29 cellular contexts compared by ENCODE assay signal in the genomic region with DNA sequence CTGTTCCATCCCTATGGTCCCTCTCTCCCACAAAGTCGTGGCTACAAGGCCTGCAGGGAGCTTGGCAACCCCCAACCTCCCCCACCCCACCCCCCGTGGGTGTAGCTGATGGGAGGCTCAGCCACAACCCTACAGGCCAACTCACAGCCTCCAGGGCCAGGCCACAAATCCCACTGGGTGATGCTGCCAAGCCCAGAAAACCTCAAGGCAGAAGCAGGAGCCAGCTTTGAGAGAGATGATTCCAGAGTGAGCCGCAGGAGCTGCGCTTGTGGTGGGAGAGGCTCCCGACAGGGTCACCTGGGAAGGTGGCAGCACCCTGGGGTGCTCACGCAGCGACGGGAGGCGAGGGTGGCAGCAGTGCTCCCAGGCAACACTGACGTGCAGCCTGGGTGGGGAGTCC.
A peak's percentile ranks its signal among the peaks of the same experiment; 100 is the strongest.
DNase-seq lines count a peak whose midpoint lies in the region; ATAC-seq, FAIRE-seq and TF ChIP-seq lines count a peak whose summit lies in the region.
"Had no signal": no experiment of that assay in that cellular context is flagged by ENCODE, and none has a peak within 500 bp of the region (broad histone marks: within the 10 kb centered on the region; RNA-seq: fewer than 3 reads in every experiment).

No MANE protein-coding gene starts in this region.

- POLR2A ChIA-PET in HEK293 (lab: Yijun Ruan, JAX), result interaction anchor here (1.5 kb wide), 1 partner anchor 12 kb away, joined by 3 read pairs; no protein-coding TSS in a partner anchor

- no peak for FAIRE-seq in urothelium cell line (lab: Jason Lieb, UNC)
- FAIRE-seq: kidney, TTC549 had no signal

- H3K27ac ChIP-seq in HEK293 (ENCODE audit: extremely low read depth, low read depth, low read length), result no peak overlapping the region
- H3K27ac ChIP-seq: lower lobe of right lung, right lobe of liver had no signal

- ATAC-seq in GM19395 (IDR thresholded peaks at IDR 0.05; ENCODE audit: unreplicated experiment) (no peak), HG02870 (IDR thresholded peaks at IDR 0.05; ENCODE audit: unreplicated experiment) (no peak)
- ATAC-seq: activated CD4-positive, CD25-positive, alpha-beta regulatory T cell treated with anti-CD3 and anti-CD28 coated beads, Interleukin-2, amount 50 U/mL, for 24 hours; lower lobe of right lung; right lobe of liver; stimulated activated effector memory CD8-positive, alpha-beta T cell treated with anti-CD3 and anti-CD28 coated beads, Interleukin-12 subunit alpha, Interleukin-12 subunit beta, amount 100 ng/mL, for 72 hours had no signal

- TF ChIP-seq CTCF in HEK293 (tag by site-specific recombination; IDR thresholded peaks at IDR 0.05) (no peak), fibroblast of mammary gland (conservative IDR thresholded peaks at IDR 0.05; ENCODE audit: control insufficient read depth, insufficient read depth, low read depth, low read length) (no peak)

- DNase-seq in amniotic epithelial cell (ENCODE audit: low read depth), result peak; percentile 77
- peak; percentile 70 for DNase-seq in fibroblast of mammary gland (ENCODE audit: low read depth)
- DNase-seq in stromal cell of bone marrow (ENCODE audit: low read depth), result peak; percentile 49
- DNase-seq in urothelium cell line (ENCODE audit: low spot score), result no peak
- no peak for DNase-seq in ecto neural progenitor cell (ENCODE audit: low spot score)
- DNase-seq: activated CD4-positive, alpha-beta memory T cell treated with anti-CD3 and anti-CD28 coated beads, Interleukin-2, amount 10 ng/mL, durations not matched to agents 7 days and 5 days; activated CD8-positive, alpha-beta memory T cell treated with anti-CD3 and anti-CD28 coated beads, Interleukin-2, amount 50 U/mL, for 48 hours; activated naive CD4-positive, alpha-beta T cell treated with anti-CD3 and anti-CD28 coated beads, Interleukin-2, amount 50 U/mL, for 16 hours; amygdala; CD4-positive, alpha-beta T cell; central memory CD4-positive, alpha-beta T cell; EL; kidney; lower lobe of right lung; NCI-H1417; NCI-H2081 treated with DMSO at 0.1 percent for 48 hours; NCI-H345; NCI-H82; right lobe of liver; SK-N-SH; stimulated activated CD4-positive, alpha-beta T cell treated with anti-CD3 and anti-CD28 coated beads, Interleukin-12 subunit alpha, Interleukin-12 subunit beta, amount 100 ng/mL, for 4 hours; stimulated activated CD4-positive, alpha-beta T cell treated with anti-CD3 and anti-CD28 coated beads, Interleukin-4, amount 100 ng/mL, for 1 hour; uterus had no signal

- peaks cover 0 to 35% of the 10 kb centered on the region in 2 experiments; a peak in 1 of 3 replicates for H3K36me3 ChIP-seq in HEK293 (ENCODE audit: control insufficient read depth in 2 of 2, insufficient read depth in 1 of 2, low read length in 2 of 2)
- H3K36me3 ChIP-seq: lower lobe of right lung, right lobe of liver, uterus had no signal

- no peak overlapping the region for H3K4me3 ChIP-seq in HEK293 (ENCODE audit: low read depth, low read length)
- no peak overlapping the region for H3K4me3 ChIP-seq in fibroblast of mammary gland (ENCODE audit: control insufficient read depth, low read depth, low read length)
- H3K4me3 ChIP-seq: lower lobe of right lung, right lobe of liver, uterus had no signal

- CTCF ChIA-PET in HEK293 (lab: Yijun Ruan, JAX), result no interaction called here

- no peaks in the 10 kb centered on the region for H3K4me1 ChIP-seq in HEK293 (ENCODE audit: control insufficient read depth, insufficient read depth, low read length)
- H3K4me1 ChIP-seq: lower lobe of right lung, right lobe of liver, uterus had no signal

- no peaks in the 10 kb centered on the region for H3K9me3 ChIP-seq in HEK293 (ENCODE audit: control insufficient read depth, insufficient read depth, low read depth, low read length)
- H3K9me3 ChIP-seq: lower lobe of right lung, right lobe of liver, SK-N-SH, uterus had no signal

TF ChIP-seq in HEK293, 187 proteins besides CTCF, POLR2A, EP300 and RAD21:
- TF ChIP-seq ZNF76 (tag by site-specific recombination; IDR thresholded peaks at IDR 0.05; ENCODE audit: borderline replicate concordance, low read depth) (no peak), ZIC2 (tag by site-specific recombination; IDR thresholded peaks at IDR 0.05) (0 out of 2 replicates have a peak, but pooled peaks have one; percentile 33), ZBTB21 (tag by site-specific recombination; IDR thresholded peaks at IDR 0.05) (no peak), ZNF37A (tag by site-specific recombination; IDR thresholded peaks at IDR 0.05) (no peak), ZNF423 (tag by site-specific recombination; IDR thresholded peaks at IDR 0.05) (0 out of 2 replicates have a peak, but pooled peaks have one; percentile 33), ZEB2 (tag by site-specific recombination; IDR thresholded peaks at IDR 0.05) (no peak), ZNF248 (tag by site-specific recombination; IDR thresholded peaks at IDR 0.05) (no peak), GLIS2 (tag by site-specific recombination; IDR thresholded peaks at IDR 0.05) (no peak), ZNF548 (tag by site-specific recombination; IDR thresholded peaks at IDR 0.05) (no peak), GLI4 (tag by site-specific recombination; IDR thresholded peaks at IDR 0.05) (no peak)
- TF ChIP-seq, protein P1, sequence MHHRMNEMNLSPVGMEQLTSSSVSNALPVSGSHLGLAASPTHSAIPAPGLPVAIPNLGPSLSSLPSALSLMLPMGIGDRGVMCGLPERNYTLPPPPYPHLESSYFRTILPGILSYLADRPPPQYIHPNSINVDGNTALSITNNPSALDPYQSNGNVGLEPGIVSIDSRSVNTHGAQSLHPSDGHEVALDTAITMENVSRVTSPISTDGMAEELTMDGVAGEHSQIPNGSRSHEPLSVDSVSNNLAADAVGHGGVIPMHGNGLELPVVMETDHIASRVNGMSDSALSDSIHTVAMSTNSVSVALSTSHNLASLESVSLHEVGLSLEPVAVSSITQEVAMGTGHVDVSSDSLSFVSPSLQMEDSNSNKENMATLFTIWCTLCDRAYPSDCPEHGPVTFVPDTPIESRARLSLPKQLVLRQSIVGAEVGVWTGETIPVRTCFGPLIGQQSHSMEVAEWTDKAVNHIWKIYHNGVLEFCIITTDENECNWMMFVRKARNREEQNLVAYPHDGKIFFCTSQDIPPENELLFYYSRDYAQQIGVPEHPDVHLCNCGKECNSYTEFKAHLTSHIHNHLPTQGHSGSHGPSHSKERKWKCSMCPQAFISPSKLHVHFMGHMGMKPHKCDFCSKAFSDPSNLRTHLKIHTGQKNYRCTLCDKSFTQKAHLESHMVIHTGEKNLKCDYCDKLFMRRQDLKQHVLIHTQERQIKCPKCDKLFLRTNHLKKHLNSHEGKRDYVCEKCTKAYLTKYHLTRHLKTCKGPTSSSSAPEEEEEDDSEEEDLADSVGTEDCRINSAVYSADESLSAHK (tag by site-specific recombination; IDR thresholded peaks at IDR 0.05), result no peak
- TF ChIP-seq, protein P2, sequence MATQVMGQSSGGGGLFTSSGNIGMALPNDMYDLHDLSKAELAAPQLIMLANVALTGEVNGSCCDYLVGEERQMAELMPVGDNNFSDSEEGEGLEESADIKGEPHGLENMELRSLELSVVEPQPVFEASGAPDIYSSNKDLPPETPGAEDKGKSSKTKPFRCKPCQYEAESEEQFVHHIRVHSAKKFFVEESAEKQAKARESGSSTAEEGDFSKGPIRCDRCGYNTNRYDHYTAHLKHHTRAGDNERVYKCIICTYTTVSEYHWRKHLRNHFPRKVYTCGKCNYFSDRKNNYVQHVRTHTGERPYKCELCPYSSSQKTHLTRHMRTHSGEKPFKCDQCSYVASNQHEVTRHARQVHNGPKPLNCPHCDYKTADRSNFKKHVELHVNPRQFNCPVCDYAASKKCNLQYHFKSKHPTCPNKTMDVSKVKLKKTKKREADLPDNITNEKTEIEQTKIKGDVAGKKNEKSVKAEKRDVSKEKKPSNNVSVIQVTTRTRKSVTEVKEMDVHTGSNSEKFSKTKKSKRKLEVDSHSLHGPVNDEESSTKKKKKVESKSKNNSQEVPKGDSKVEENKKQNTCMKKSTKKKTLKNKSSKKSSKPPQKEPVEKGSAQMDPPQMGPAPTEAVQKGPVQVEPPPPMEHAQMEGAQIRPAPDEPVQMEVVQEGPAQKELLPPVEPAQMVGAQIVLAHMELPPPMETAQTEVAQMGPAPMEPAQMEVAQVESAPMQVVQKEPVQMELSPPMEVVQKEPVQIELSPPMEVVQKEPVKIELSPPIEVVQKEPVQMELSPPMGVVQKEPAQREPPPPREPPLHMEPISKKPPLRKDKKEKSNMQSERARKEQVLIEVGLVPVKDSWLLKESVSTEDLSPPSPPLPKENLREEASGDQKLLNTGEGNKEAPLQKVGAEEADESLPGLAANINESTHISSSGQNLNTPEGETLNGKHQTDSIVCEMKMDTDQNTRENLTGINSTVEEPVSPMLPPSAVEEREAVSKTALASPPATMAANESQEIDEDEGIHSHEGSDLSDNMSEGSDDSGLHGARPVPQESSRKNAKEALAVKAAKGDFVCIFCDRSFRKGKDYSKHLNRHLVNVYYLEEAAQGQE (tag by site-specific recombination; IDR thresholded peaks at IDR 0.05), result no peak
- TF ChIP-seq, protein P3, sequence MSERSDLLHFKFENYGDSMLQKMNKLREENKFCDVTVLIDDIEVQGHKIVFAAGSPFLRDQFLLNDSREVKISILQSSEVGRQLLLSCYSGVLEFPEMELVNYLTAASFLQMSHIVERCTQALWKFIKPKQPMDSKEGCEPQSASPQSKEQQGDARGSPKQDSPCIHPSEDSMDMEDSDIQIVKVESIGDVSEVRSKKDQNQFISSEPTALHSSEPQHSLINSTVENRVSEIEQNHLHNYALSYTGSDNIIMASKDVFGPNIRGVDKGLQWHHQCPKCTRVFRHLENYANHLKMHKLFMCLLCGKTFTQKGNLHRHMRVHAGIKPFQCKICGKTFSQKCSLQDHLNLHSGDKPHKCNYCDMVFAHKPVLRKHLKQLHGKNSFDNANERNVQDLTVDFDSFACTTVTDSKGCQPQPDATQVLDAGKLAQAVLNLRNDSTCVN (tag by site-specific recombination; optimal IDR thresholded peaks at IDR 0.05), result no peak
- TF ChIP-seq, protein P4, sequence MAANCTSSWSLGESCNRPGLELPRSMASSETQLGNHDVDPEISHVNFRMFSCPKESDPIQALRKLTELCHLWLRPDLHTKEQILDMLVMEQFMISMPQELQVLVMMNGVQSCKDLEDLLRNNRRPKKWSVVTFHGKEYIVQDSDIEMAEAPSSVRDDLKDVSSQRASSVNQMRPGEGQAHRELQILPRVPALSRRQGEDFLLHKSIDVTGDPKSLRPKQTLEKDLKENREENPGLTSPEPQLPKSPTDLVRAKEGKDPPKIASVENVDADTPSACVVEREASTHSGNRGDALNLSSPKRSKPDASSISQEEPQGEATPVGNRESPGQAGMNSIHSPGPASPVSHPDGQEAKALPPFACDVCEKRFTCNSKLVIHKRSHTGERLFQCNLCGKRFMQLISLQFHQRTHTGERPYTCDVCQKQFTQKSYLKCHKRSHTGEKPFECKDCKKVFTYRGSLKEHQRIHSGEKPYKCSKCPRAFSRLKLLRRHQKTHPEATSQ (tag by site-specific recombination; IDR thresholded peaks at IDR 0.05), result no peak
TF ChIP-seq in HEK293: peak in this region for 2.

Comparison
In these comparisons a context has a peak if more than half of its experiments do, and no peak if none do; other contexts are left out.
1. DNase-seq: peak in amniotic epithelial cell (single experiment), fibroblast of mammary gland (single experiment) and stromal cell of bone marrow (single experiment); none in urothelium cell line (single experiment) and ecto neural progenitor cell (single experiment).